In genomic region chr2:228140934-228141528, GRCh38 we compare ENCODE assay signal across 16 cellular contexts. TPM values are rescaled to one million over a fixed set of nuclear protein-coding genes. Genes with fewer than 3 reads are reported as not detected.
DNase-seq lines count a peak whose midpoint lies in the region; ATAC-seq and TF ChIP-seq lines count a peak whose summit lies in the region.
"Had no signal": no experiment of that assay in that cellular context is flagged by ENCODE, and none has a peak within 500 bp of the region (broad histone marks: within the 10 kb centered on the region; RNA-seq: fewer than 3 reads in every experiment).

No MANE protein-coding gene starts in this region.

- no peaks in the 10 kb centered on the region for H3K27me3 ChIP-seq in ovary
- H3K27me3 ChIP-seq: thyroid gland had no signal

- POLR2A ChIA-PET in activated CD8-positive, alpha-beta T cell treated with anti-CD3 and anti-CD28 coated beads, Interleukin-2, amount 10 ng/mL, durations not matched to agents 7 days and 5 days (lab: Charles Lee): no interaction called here

- H3K27ac Mint-ChIP-seq in activated CD4-positive, alpha-beta T cell treated with anti-CD3 and anti-CD28 coated beads, Interleukin-2, amount 10 ng/mL, durations not matched to agents 24 days and 14 days: no peak overlapping the region
- peak overlapping the region; percentile 65 for H3K27ac Mint-ChIP-seq in activated CD8-positive, alpha-beta T cell treated with anti-CD3 and anti-CD28 coated beads, Interleukin-2, amount 10 ng/mL, durations not matched to agents 7 days and 5 days
- H3K27ac Mint-ChIP-seq: activated naive CD4-positive, alpha-beta T cell treated with anti-CD3 and anti-CD28 coated beads, Interleukin-2, amount 50 U/mL, for 24 hours had no signal

- H3K4me1 Mint-ChIP-seq in activated CD4-positive, alpha-beta T cell treated with anti-CD3 and anti-CD28 coated beads, Interleukin-2, amount 10 ng/mL, durations not matched to agents 24 days and 14 days: peaks cover 7% of the 10 kb centered on the region
- H3K4me1 Mint-ChIP-seq in activated CD8-positive, alpha-beta T cell treated with anti-CD3 and anti-CD28 coated beads, Interleukin-2, amount 10 ng/mL, durations not matched to agents 7 days and 5 days (ENCODE audit: low read depth): peaks cover 6% of the 10 kb centered on the region
- H3K4me1 Mint-ChIP-seq: activated naive CD4-positive, alpha-beta T cell treated with anti-CD3 and anti-CD28 coated beads, Interleukin-2, amount 50 U/mL, for 24 hours had no signal

- no peak overlapping the region for H3K4me3 ChIP-seq in ovary
- H3K4me3 ChIP-seq: coronary artery, prostate gland, thyroid gland had no signal

- no peak for TF ChIP-seq CTCF in ovary (IDR thresholded peaks at IDR 0.05)

- H3K36me3 Mint-ChIP-seq in activated CD4-positive, alpha-beta T cell treated with anti-CD3 and anti-CD28 coated beads, Interleukin-2, amount 10 ng/mL, durations not matched to agents 24 days and 14 days (ENCODE audit: low read depth): no peaks in the 10 kb centered on the region
- no peaks in the 10 kb centered on the region for H3K36me3 Mint-ChIP-seq in activated CD8-positive, alpha-beta T cell treated with anti-CD3 and anti-CD28 coated beads, Interleukin-2, amount 10 ng/mL, durations not matched to agents 7 days and 5 days (ENCODE audit: low read depth)
- H3K36me3 Mint-ChIP-seq: activated naive CD4-positive, alpha-beta T cell treated with anti-CD3 and anti-CD28 coated beads, Interleukin-2, amount 50 U/mL, for 24 hours had no signal

- no peaks in the 10 kb centered on the region for H3K4me1 ChIP-seq in ovary (ENCODE audit: insufficient read depth)
- H3K4me1 ChIP-seq: prostate gland, thyroid gland had no signal

- H3K36me3 ChIP-seq in ovary: no peaks in the 10 kb centered on the region
- H3K36me3 ChIP-seq: prostate gland, thyroid gland had no signal

- WGBS in ovary, 3 donors: 67 to 69% (median 68%) methylated on average over 3 of the region's 3 CpGs

- no peak for TF ChIP-seq EP300 in ovary (IDR thresholded peaks at IDR 0.05)

- intact Hi-C loops in activated CD4-positive, alpha-beta T cell treated with anti-CD3 and anti-CD28 coated beads, Interleukin-2, amount 10 ng/mL, durations not matched to agents 24 days and 14 days (cut with micrococcal nuclease): no loop called here
- intact Hi-C loops in ovary (cut with DNase I): no loop called here

- ATAC-seq in GM21390 (IDR thresholded peaks at IDR 0.05; ENCODE audit: unreplicated experiment) (peak; percentile 96), HG03064 (IDR thresholded peaks at IDR 0.05; ENCODE audit: low read depth, unreplicated experiment) (peak; percentile 94)
- peak; percentile 64 for ATAC-seq in activated CD8-positive, alpha-beta T cell treated with anti-CD3 and anti-CD28 coated beads, Interleukin-2, amount 10 ng/mL, durations not matched to agents 7 days and 5 days

- DNase-seq in activated CD4-positive, alpha-beta T cell treated with anti-CD3 and anti-CD28 coated beads, Interleukin-2, amount 10 ng/mL, durations not matched to agents 24 days and 14 days: no peak
- no peak for DNase-seq in activated CD4-positive, alpha-beta T cell treated with anti-CD3 and anti-CD28 coated beads, Interleukin-2, amount 50 U/mL, for 48 hours
- no peak for DNase-seq in activated CD8-positive, alpha-beta T cell treated with anti-CD3 and anti-CD28 coated beads, Interleukin-2, amount 10 ng/mL, durations not matched to agents 7 days and 5 days
- DNase-seq in NCI-H2107 treated with DMSO at 0.1 percent for 48 hours (lab: John Stamatoyannopoulos, UW; ENCODE audit: unreplicated experiment) (no peak), substantia nigra (lab: John Stamatoyannopoulos, UW) (no peak), ovary (no peak)
- DNase-seq: activated CD4-positive, CD25-positive, alpha-beta regulatory T cell; SHP77 treated with DMSO at 0.1 percent for 48 hours; thyroid gland had no signal

- no peaks in the 10 kb centered on the region for H3K9me3 ChIP-seq in ovary
- H3K9me3 ChIP-seq: prostate gland, thyroid gland had no signal

- H3K27ac ChIP-seq in substantia nigra (ENCODE audit: low read depth, low read length, poor library complexity, severe bottlenecking) (no peak overlapping the region), ovary (no peak overlapping the region)
- H3K27ac ChIP-seq: coronary artery, prostate gland, thyroid gland had no signal

- no peak for TF ChIP-seq POLR2A in ovary (IDR thresholded peaks at IDR 0.05)

- CTCF ChIA-PET in activated CD8-positive, alpha-beta T cell treated with anti-CD3 and anti-CD28 coated beads, Interleukin-2, amount 10 ng/mL, durations not matched to agents 7 days and 5 days (lab: Charles Lee): no interaction called here

- no peaks in the 10 kb centered on the region for H3K27me3 Mint-ChIP-seq in activated CD4-positive, alpha-beta T cell treated with anti-CD3 and anti-CD28 coated beads, Interleukin-2, amount 10 ng/mL, durations not matched to agents 24 days and 14 days
- H3K27me3 Mint-ChIP-seq in activated CD8-positive, alpha-beta T cell treated with anti-CD3 and anti-CD28 coated beads, Interleukin-2, amount 10 ng/mL, durations not matched to agents 7 days and 5 days (ENCODE audit: low read depth): no peaks in the 10 kb centered on the region
- H3K27me3 Mint-ChIP-seq: activated naive CD4-positive, alpha-beta T cell treated with anti-CD3 and anti-CD28 coated beads, Interleukin-2, amount 50 U/mL, for 24 hours had no signal

- H3K9me3 Mint-ChIP-seq in activated CD4-positive, alpha-beta T cell treated with anti-CD3 and anti-CD28 coated beads, Interleukin-2, amount 10 ng/mL, durations not matched to agents 24 days and 14 days: peaks cover 13% of the 10 kb centered on the region
- no peaks in the 10 kb centered on the region for H3K9me3 Mint-ChIP-seq in activated CD8-positive, alpha-beta T cell treated with anti-CD3 and anti-CD28 coated beads, Interleukin-2, amount 10 ng/mL, durations not matched to agents 7 days and 5 days (ENCODE audit: insufficient read depth)

- H3K4me3 Mint-ChIP-seq in activated CD4-positive, alpha-beta T cell treated with anti-CD3 and anti-CD28 coated beads, Interleukin-2, amount 10 ng/mL, durations not matched to agents 24 days and 14 days: peak overlapping the region; percentile 14
- H3K4me3 Mint-ChIP-seq in activated CD8-positive, alpha-beta T cell treated with anti-CD3 and anti-CD28 coated beads, Interleukin-2, amount 10 ng/mL, durations not matched to agents 7 days and 5 days: no peak overlapping the region
- H3K4me3 Mint-ChIP-seq: activated naive CD4-positive, alpha-beta T cell treated with anti-CD3 and anti-CD28 coated beads, Interleukin-2, amount 50 U/mL, for 24 hours had no signal

RNA-seq across cellular contexts. Expression of gene SPHKAP, which starts 40.5 kb away (rescaled TPM):
- not detected in 2 replicates for total RNA-seq in activated CD4-positive, alpha-beta T cell treated with anti-CD3 and anti-CD28 coated beads, Interleukin-2, amount 10 ng/mL, durations not matched to agents 24 days and 14 days
- total RNA-seq in activated CD8-positive, alpha-beta T cell treated with anti-CD3 and anti-CD28 coated beads, Interleukin-2, amount 10 ng/mL, durations not matched to agents 7 days and 5 days: not detected
- 1 to 10 TPM in 3 of 7 donors, under 1 TPM in 4; 0.34 to 3.0 (median 0.95) TPM for total RNA-seq in ovary
- polyA plus RNA-seq in ovary: 10 to 100 TPM in 1 of 2 donors, under 1 TPM in 1; 0.99 to 26.4 TPM
- total RNA-seq: A172, lung microvascular endothelial cell had no signal
